Comparison of ENCODE assay signal across 18 cellular contexts in genomic region chr1:29962831-29963247, GRCh38.
"Had no signal": no experiment of that assay in that cellular context is flagged by ENCODE, and none has a peak within 500 bp of the region (broad histone marks: within the 10 kb centered on the region; RNA-seq: fewer than 3 reads in every experiment).

No MANE protein-coding gene starts in this region.

- H3K36me3 ChIP-seq: gastrocnemius medialis, heart right ventricle, left ventricle myocardium inferior, ovary, uterus had no signal

- H3K27me3 Mint-ChIP-seq: activated CD4-positive, alpha-beta T cell treated with anti-CD3 and anti-CD28 coated beads, Interleukin-2, amount 10 ng/mL, durations not matched to agents 24 days and 14 days; activated naive CD4-positive, alpha-beta T cell treated with anti-CD3 and anti-CD28 coated beads, Interleukin-2, amount 10 ng/mL, durations not matched to agents 7 days and 5 days had no signal

- ATAC-seq: gastrocnemius medialis, heart right ventricle had no signal

- H3K4me3 Mint-ChIP-seq: activated CD4-positive, alpha-beta T cell treated with anti-CD3 and anti-CD28 coated beads, Interleukin-2, amount 10 ng/mL, durations not matched to agents 24 days and 14 days; activated naive CD4-positive, alpha-beta T cell treated with anti-CD3 and anti-CD28 coated beads, Interleukin-2, amount 10 ng/mL, durations not matched to agents 7 days and 5 days; memory B cell; stimulated activated naive CD8-positive, alpha-beta T cell treated with anti-CD3 and anti-CD28 coated beads, Interleukin-15, Interleukin-2, amounts not matched to agents 100 ng/mL and 50 ng/mL, for 24 hours had no signal

- H3K27me3 ChIP-seq: ovary, uterus had no signal

- H3K36me3 Mint-ChIP-seq: activated naive CD4-positive, alpha-beta T cell treated with anti-CD3 and anti-CD28 coated beads, Interleukin-2, amount 10 ng/mL, durations not matched to agents 7 days and 5 days; memory B cell had no signal

- H3K27ac ChIP-seq: epithelial cell of prostate, gastrocnemius medialis, heart right ventricle, left ventricle myocardium inferior, ovary, uterus had no signal

- H3K27ac Mint-ChIP-seq: activated CD4-positive, alpha-beta T cell treated with anti-CD3 and anti-CD28 coated beads, Interleukin-2, amount 10 ng/mL, durations not matched to agents 24 days and 14 days; activated naive CD4-positive, alpha-beta T cell treated with anti-CD3 and anti-CD28 coated beads, Interleukin-2, amount 10 ng/mL, durations not matched to agents 7 days and 5 days; activated T-helper 2 cell treated with anti-CD3 and anti-CD28 coated beads, Interferon-gamma antibody, Interleukin-2, Interleukin-4, amounts not matched to agents 10 μg/mL and 5 μg/mL and 100 μg/mL, durations not matched to agents 14 hours and 24 hours and 36 hours; memory B cell; stimulated activated naive CD8-positive, alpha-beta T cell treated with anti-CD3 and anti-CD28 coated beads, Interleukin-15, Interleukin-2, amounts not matched to agents 100 ng/mL and 50 ng/mL, for 24 hours had no signal

- H3K4me3 ChIP-seq: gastrocnemius medialis, heart right ventricle, left ventricle myocardium inferior, ovary, uterus had no signal

- H3K9me3 Mint-ChIP-seq: activated CD4-positive, alpha-beta T cell treated with anti-CD3 and anti-CD28 coated beads, Interleukin-2, amount 10 ng/mL, durations not matched to agents 24 days and 14 days; activated naive CD4-positive, alpha-beta T cell treated with anti-CD3 and anti-CD28 coated beads, Interleukin-2, amount 10 ng/mL, durations not matched to agents 7 days and 5 days; activated T-helper 2 cell treated with anti-CD3 and anti-CD28 coated beads, Interferon-gamma antibody, Interleukin-2, Interleukin-4, amounts not matched to agents 10 μg/mL and 5 μg/mL and 100 μg/mL, durations not matched to agents 14 hours and 24 hours and 36 hours; stimulated activated naive CD8-positive, alpha-beta T cell treated with anti-CD3 and anti-CD28 coated beads, Interleukin-15, Interleukin-2, amounts not matched to agents 100 ng/mL and 50 ng/mL, for 24 hours had no signal

- H3K4me1 Mint-ChIP-seq: activated CD4-positive, alpha-beta T cell treated with anti-CD3 and anti-CD28 coated beads, Interleukin-2, amount 10 ng/mL, durations not matched to agents 24 days and 14 days; activated naive CD4-positive, alpha-beta T cell treated with anti-CD3 and anti-CD28 coated beads, Interleukin-2, amount 10 ng/mL, durations not matched to agents 7 days and 5 days; memory B cell had no signal

- FAIRE-seq: keratinocyte had no signal

- H3K9me3 ChIP-seq: gastrocnemius medialis, heart right ventricle, left ventricle myocardium inferior, ovary, uterus had no signal

- H3K4me1 ChIP-seq: gastrocnemius medialis, left ventricle myocardium inferior, uterus had no signal

- DNase-seq: activated CD4-positive, alpha-beta T cell treated with anti-CD3 and anti-CD28 coated beads, Interleukin-2, amount 10 ng/mL, durations not matched to agents 24 days and 14 days; activated CD8-positive, alpha-beta memory T cell treated with anti-CD3 and anti-CD28 coated beads for 24 hours; activated naive CD4-positive, alpha-beta T cell treated with anti-CD3 and anti-CD28 coated beads, Interleukin-2, amount 10 ng/mL, durations not matched to agents 7 days and 5 days; cortex of kidney; effector memory CD4-positive, alpha-beta T cell; gastrocnemius medialis; heart right ventricle; left ventricle myocardium inferior; ovary; stimulated activated CD4-positive, alpha-beta T cell treated with anti-CD3 and anti-CD28 coated beads, Interleukin-2, amount 100 ng/mL, for 48 hours; stimulated activated CD8-positive, alpha-beta memory T cell treated with anti-CD3 and anti-CD28 coated beads, Interleukin-4, amount 100 ng/mL, for 48 hours; T1000; uterus had no signal
